Comparison of ENCODE assay signal across 8 cellular contexts in genomic region chr4:173334891-173335754, GRCh38. TPM values are rescaled to one million over a fixed set of nuclear protein-coding genes. Genes with fewer than 3 reads are reported as not detected.
DNase-seq lines count a peak whose midpoint lies in the region; ATAC-seq, FAIRE-seq and TF ChIP-seq lines count a peak whose summit lies in the region.

No MANE protein-coding gene starts in this region.

- H3K36me3 ChIP-seq in SU-DHL-6 (ENCODE audit: low read length) (peaks cover 31% of the 10 kb centered on the region), kidney (ENCODE audit: control insufficient read depth in 1 of 2, insufficient read depth in 2 of 2, low read length in 2 of 2) (peaks cover 5 to 10% of the 10 kb centered on the region in 2 donors)

- peak overlapping the region; percentile 87 for H3K27ac ChIP-seq in SU-DHL-6 (ENCODE audit: low read depth, low read length)
- peak overlapping the region; percentile 26 to 59 for H3K27ac ChIP-seq in kidney (ENCODE audit: low read depth in 2 of 2, low read length in 2 of 2)

- peak overlapping the region; percentile 86 for H3K4me3 ChIP-seq in AG10803 (ENCODE audit: low read length)
- peak overlapping the region; percentile 88 for H3K4me3 ChIP-seq in SU-DHL-6 (ENCODE audit: insufficient read depth, low read length, poor library complexity, severe bottlenecking)
- H3K4me3 ChIP-seq in kidney (ENCODE audit: low read length in 2 of 2): peak overlapping the region; percentile 90 to 91

- no peaks in the 10 kb centered on the region for H3K27me3 ChIP-seq in SU-DHL-6 (ENCODE audit: low read length)

- H3F3A ChIP-seq in SU-DHL-6 (ENCODE audit: insufficient read depth): peaks cover 46% of the 10 kb centered on the region

- peak overlapping the region; percentile 86 for H3K4me2 ChIP-seq in SU-DHL-6 (ENCODE audit: low read depth, low read length, poor library complexity, severe bottlenecking)

- H3K9me2 ChIP-seq in SU-DHL-6 (replicated peaks; ENCODE audit: insufficient read depth, low read length): no peaks in the 10 kb centered on the region

- TF ChIP-seq CTCF in AG10803 (conservative IDR thresholded peaks at IDR 0.05; ENCODE audit: low read length): no peak
- TF ChIP-seq CTCF in SU-DHL-6 (IDR thresholded peaks at IDR 0.05; ENCODE audit: insufficient read depth, low read length, poor library complexity, severe bottlenecking): no peak
- no peak for TF ChIP-seq CTCF in kidney (IDR thresholded peaks at IDR 0.05; ENCODE audit: borderline replicate concordance, extremely low read depth, insufficient read depth)

- intact Hi-C loops in kidney (cut with DNase I): no loop called here

- H3K79me2 ChIP-seq in SU-DHL-6 (ENCODE audit: insufficient read depth, low read length): peaks cover 39% of the 10 kb centered on the region

- H3K9ac ChIP-seq in SU-DHL-6 (ENCODE audit: low read length) (peak overlapping the region; percentile 98), kidney (ENCODE audit: low read length in 2 of 2) (peak overlapping the region; percentile 8 to 63)

- H3K9me3 ChIP-seq in SU-DHL-6 (ENCODE audit: insufficient read depth, low read length) (no peaks in the 10 kb centered on the region), kidney (ENCODE audit: control insufficient read depth in 1 of 2, low read length in 2 of 2) (no peaks in the 10 kb centered on the region)

- DNase-seq in AG10803 (ENCODE audit: low read depth) (peak; percentile 70), NCI-H1436 treated with DMSO at 0.1 percent for 48 hours (lab: John Stamatoyannopoulos, UW) (peak; percentile 83), cerebellar cortex (ENCODE audit: low spot score) (peak; percentile 76), kidney (peak; percentile 83)
- DNase-seq in stimulated activated CD4-positive, alpha-beta T cell treated with anti-CD3 and anti-CD28 coated beads, Interleukin-15, amount 100 ng/mL, for 24 hours: peak; percentile 75

- peaks cover 0 to 12% of the 10 kb centered on the region in 2 donors for H3K4me1 ChIP-seq in kidney (ENCODE audit: control insufficient read depth in 1 of 2, insufficient read depth in 1 of 2, low read depth in 1 of 2, low read length in 2 of 2)

- ATAC-seq in GM18517 (IDR thresholded peaks at IDR 0.05; ENCODE audit: unreplicated experiment) (peak; percentile 29), HG02943 (IDR thresholded peaks at IDR 0.05; ENCODE audit: low read depth, unreplicated experiment) (peak; percentile 40)

- no peak for FAIRE-seq in kidney (lab: Jason Lieb, UNC)

- peaks cover 21% of the 10 kb centered on the region; the same call in 1 of the 2 replicates for H4K20me1 ChIP-seq in SU-DHL-6 (ENCODE audit: low read depth, low read length)

- H2AFZ ChIP-seq in SU-DHL-6 (ENCODE audit: low read depth, low read length, severe bottlenecking): peak overlapping the region; percentile 73

RNA-seq across cellular contexts. Expression of gene HMGB2, which starts 1.0 kb away (rescaled TPM):
- 76.8 TPM for total RNA-seq in kidney
- 41.8 TPM for polyA plus RNA-seq in kidney (ENCODE audit: insufficient read depth, low read depth, low replicate concordance)

RNA-seq across cellular contexts. Expression of gene SAP30, which starts 35.6 kb away (rescaled TPM):
- 16.5 TPM for total RNA-seq in kidney
- 6.7 TPM for polyA plus RNA-seq in kidney (ENCODE audit: insufficient read depth, low read depth, low replicate concordance)

Comparison
In these comparisons a context has a peak if more than half of its experiments do, and no peak if none do; other contexts are left out.
1. Peak in every context shown above with its lines: DNase-seq, ATAC-seq, H3K4me3 ChIP-seq and H3K27ac ChIP-seq.